Comparison of ENCODE assay signal across 10 cellular contexts in the genomic region with DNA sequence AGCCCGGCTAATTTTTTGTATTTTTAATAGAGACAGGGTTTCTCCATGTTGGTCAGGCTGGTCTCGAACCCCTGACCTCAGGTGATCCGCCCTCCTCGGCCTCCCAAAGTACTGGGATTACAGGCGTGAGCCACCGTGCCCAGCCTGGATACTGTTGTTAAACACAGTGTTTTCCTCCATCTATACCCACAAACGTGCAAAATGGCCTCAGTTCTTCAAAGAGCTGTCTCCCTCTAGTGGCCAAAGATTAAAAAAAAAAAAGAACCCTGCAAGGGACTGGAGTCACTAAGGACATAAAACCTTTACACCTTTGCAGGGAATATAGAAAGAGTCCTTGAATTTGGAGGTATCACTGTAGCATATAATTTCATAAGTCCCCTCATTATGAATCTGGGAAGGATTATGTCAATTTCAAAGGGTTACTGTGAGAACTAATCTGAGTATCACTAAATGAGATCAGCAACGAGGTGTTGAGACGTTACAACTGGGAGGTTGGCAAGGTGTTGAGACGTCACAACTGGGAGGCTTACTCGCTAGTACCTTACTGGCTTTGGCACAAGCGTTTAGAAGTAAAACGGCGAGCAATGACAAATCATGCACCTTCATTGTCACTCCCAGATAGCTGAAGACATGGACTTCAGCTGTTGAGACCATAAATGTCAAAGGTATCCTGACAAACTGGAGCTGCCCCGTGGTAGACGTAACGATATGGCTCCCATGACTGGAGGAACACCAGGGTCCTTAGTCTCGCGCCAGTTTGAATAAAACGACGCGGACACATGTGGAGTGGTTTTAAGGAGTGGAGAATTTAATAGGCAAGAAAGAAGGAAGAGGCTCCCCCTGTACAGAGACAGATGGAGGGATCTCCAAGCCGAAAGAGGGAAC. TPM values are rescaled to one million over a fixed set of nuclear protein-coding genes. Genes with fewer than 3 reads are reported as not detected.
A peak's percentile ranks its signal among the peaks of the same experiment; 100 is the strongest.
DNase-seq lines count a peak whose midpoint lies in the region; ATAC-seq and TF ChIP-seq lines count a peak whose summit lies in the region.
"Had no signal": no experiment of that assay in that cellular context is flagged by ENCODE, and none has a peak within 500 bp of the region (broad histone marks: within the 10 kb centered on the region; RNA-seq: fewer than 3 reads in every experiment).

No MANE protein-coding gene starts in this region.

- H3K4me2 ChIP-seq in IMR-90 (ENCODE audit: low read depth, low read length): no peak overlapping the region
- no peak overlapping the region for H3K4me2 ChIP-seq in OCI-LY7 (ENCODE audit: low read length)

- dilution Hi-C loops in IMR-90 (cut with HindIII; ENCODE audit: low sequenced_read_pairs, unreplicated experiment): no loop called here

- no peak overlapping the region for H4K91ac ChIP-seq in IMR-90 (ENCODE audit: insufficient read depth, low read depth, low read length)

- H3K27me3 ChIP-seq in BJ (ENCODE audit: control insufficient read depth, insufficient read depth, low read length) (no peaks in the 10 kb centered on the region), IMR-90 (ENCODE audit: control insufficient read depth, insufficient read depth, low read length) (no peaks in the 10 kb centered on the region), vagina (no peaks in the 10 kb centered on the region)

- H3K18ac ChIP-seq in IMR-90 (ENCODE audit: low read depth, low read length): no peak overlapping the region

- POLR2A ChIA-PET in BJ (lab: Charles Lee) (no interaction called here), IMR-90 (lab: Charles Lee; ENCODE audit: unreplicated experiment) (interaction anchor here (0.6 kb wide), 1 partner anchor 100 kb away, joined by 3 read pairs; no protein-coding TSS in a partner anchor), OCI-LY7 (lab: Charles Lee) (interaction anchor here (0.6 to 1.5 kb wide), 4 partner anchors 13 to 399 kb away, joined by 3 to 10 read pairs (median 4); no protein-coding TSS in a partner anchor), MCF 10A (lab: Yijun Ruan, JAX) (interaction anchor here (0.7 kb wide), 1 partner anchor 868 kb away, joined by 3 read pairs; no protein-coding TSS in a partner anchor)

- H3K14ac ChIP-seq in IMR-90 (replicated peaks; ENCODE audit: low read depth, low read length): no peak overlapping the region

- H3K4me3 ChIP-seq in BJ (ENCODE audit: low read depth, low read length): no peak overlapping the region
- H3K4me3 ChIP-seq in IMR-90 (ENCODE audit: insufficient read depth, low read depth, low read length): no peak overlapping the region
- H3K4me3 ChIP-seq in OCI-LY7 (ENCODE audit: low read depth, low read length, poor library complexity, severe bottlenecking): no peak overlapping the region
- no peak overlapping the region for H3K4me3 ChIP-seq in vagina

- no peaks in the 10 kb centered on the region for H3K36me3 Mint-ChIP-seq in MCF 10A (ENCODE audit: insufficient read depth, unreplicated experiment)
- H3K36me3 Mint-ChIP-seq: IgD-negative memory B cell had no signal

- peaks cover 10% of the 10 kb centered on the region for H3K4me1 Mint-ChIP-seq in MCF 10A (ENCODE audit: insufficient read depth, unreplicated experiment)

- H3K9ac ChIP-seq in IMR-90 (ENCODE audit: low read depth, low read length): no peak overlapping the region

- 79% methylated on average over 8 of the region's 23 CpGs; no CpG with 5 or more reads in 1 of the 2 experiments for WGBS in IMR-90 (ENCODE audit: extremely low coverage in 2 of 2, insufficient read length in 1 of 2), 2 experiments

- H3K79me1 ChIP-seq in IMR-90 (ENCODE audit: low read depth in 1 of 2, low read length in 2 of 2): no peaks in the 10 kb centered on the region

- no peak for DNase-seq in BJ (ENCODE audit: low read depth)
- peak; percentile 60 for DNase-seq in IMR-90
- DNase-seq in OCI-LY7 (ENCODE audit: low spot score): peak; percentile 77
- DNase-seq in MCF 10A (ENCODE audit: unreplicated experiment): peak; percentile 73
- DNase-seq in left lobe of liver (ENCODE audit: low spot score): no peak
- peak in 1 of 2 donors; percentile 64 for DNase-seq in vagina (ENCODE audit: extremely low spot score in 2 of 2)

- H3K9me1 ChIP-seq in IMR-90 (ENCODE audit: insufficient read depth, low read length): no peaks in the 10 kb centered on the region

- no peak overlapping the region for H3K23ac ChIP-seq in IMR-90 (ENCODE audit: low read depth, low read length)

- no peak overlapping the region for H4K8ac ChIP-seq in IMR-90 (ENCODE audit: low read depth in 2 of 2, low read length in 2 of 2)

- no peak overlapping the region for H4K5ac ChIP-seq in IMR-90 (ENCODE audit: low read depth, low read length)

- no peaks in the 10 kb centered on the region for H3K9me2 ChIP-seq in OCI-LY7 (ENCODE audit: insufficient read depth, low read length)

- H2AFZ ChIP-seq in IMR-90 (replicated peaks; ENCODE audit: low read length, poor library complexity) (no peak overlapping the region), OCI-LY7 (ENCODE audit: low read length) (no peak overlapping the region)

- intact Hi-C loops in IMR-90 (cut with micrococcal nuclease): loop anchor here (1.0 kb wide), 1 partner anchor 411 kb away; no protein-coding TSS in a partner anchor
- intact Hi-C loops in OCI-LY7 (cut with micrococcal nuclease; ENCODE audit: unreplicated experiment): loop anchor here (5.0 kb wide), 1 partner anchor 414 kb away; no protein-coding TSS in a partner anchor
- intact Hi-C loops in MCF 10A (cut with micrococcal nuclease): loop anchor here (1.0 to 10.0 kb wide), 3 partner anchors 82 to 776 kb away; no protein-coding TSS in a partner anchor
- intact Hi-C loops in vagina (cut with DNase I): no loop called here

- H3K9me3 Mint-ChIP-seq in MCF 10A (ENCODE audit: unreplicated experiment): no peaks in the 10 kb centered on the region

- no peaks in the 10 kb centered on the region for H3K79me2 ChIP-seq in OCI-LY7 (ENCODE audit: insufficient read depth, low read depth, low read length)

- no peaks in the 10 kb centered on the region for H3K9me3 ChIP-seq in IMR-90 (ENCODE audit: control insufficient read depth, insufficient read depth, low read length)
- H3K9me3 ChIP-seq in OCI-LY7 (ENCODE audit: low read length): no peaks in the 10 kb centered on the region
- no peaks in the 10 kb centered on the region for H3K9me3 ChIP-seq in vagina

- H3K27me3 Mint-ChIP-seq in MCF 10A (ENCODE audit: insufficient read depth, unreplicated experiment): no peaks in the 10 kb centered on the region
- H3K27me3 Mint-ChIP-seq: IgD-negative memory B cell had no signal

- no peak overlapping the region for H3K56ac ChIP-seq in IMR-90 (ENCODE audit: extremely low read depth, insufficient read depth, low read length)

- no TSS peak for BruUV-seq in IMR-90 (replicated peaks; lab: Mats Ljungman, UMichigan)
- no TSS peak for BruUV-seq in OCI-LY7 (replicated peaks; lab: Mats Ljungman, UMichigan)
- BruUV-seq in MCF 10A (replicated peaks; lab: Mats Ljungman, UMichigan): no TSS peak

- CTCF ChIA-PET in BJ (lab: Yijun Ruan, JAX): interaction anchor here (0.5 to 4.2 kb wide), 11 partner anchors 9 to 633 kb away, joined by 3 to 39 read pairs (median 3); no protein-coding TSS in a partner anchor
- CTCF ChIA-PET in IMR-90 (lab: Yijun Ruan, JAX): interaction anchor here (0.7 to 1.5 kb wide), 3 partner anchors 12 to 943 kb away, joined by 3 to 6 read pairs (median 5); no protein-coding TSS in a partner anchor
- CTCF ChIA-PET in OCI-LY7 (lab: Charles Lee; ENCODE audit: unreplicated experiment): no interaction called here
- CTCF ChIA-PET in MCF 10A (lab: Yijun Ruan, JAX): interaction anchor here (0.5 to 3.9 kb wide), 19 partner anchors 9 to 547 kb away, joined by 3 to 53 read pairs (median 3); no protein-coding TSS in a partner anchor

- H2BK20ac ChIP-seq in IMR-90 (ENCODE audit: low read depth, low read length): no peak overlapping the region

- no peak overlapping the region for H2BK120ac ChIP-seq in IMR-90 (ENCODE audit: low read depth, low read length)

- TF ChIP-seq POLR2A in IMR-90 (IDR thresholded peaks at IDR 0.05; ENCODE audit: low read depth, low read length): no peak
- no peak for TF ChIP-seq POLR2A in vagina (IDR thresholded peaks at IDR 0.05)

- H3K36me3 ChIP-seq in BJ (ENCODE audit: control insufficient read depth, insufficient read depth, low read length) (no peaks in the 10 kb centered on the region), IMR-90 (ENCODE audit: control insufficient read depth, insufficient read depth, low read length) (no peaks in the 10 kb centered on the region), OCI-LY7 (ENCODE audit: insufficient read depth, low read length) (no peaks in the 10 kb centered on the region), vagina (no peaks in the 10 kb centered on the region)

- H2BK15ac ChIP-seq in IMR-90 (ENCODE audit: low read depth, low read length): no peak overlapping the region

- TF ChIP-seq CTCF in BJ (IDR thresholded peaks at IDR 0.05; ENCODE audit: insufficient read depth, low read depth, low read length) (peak; percentile 59), IMR-90 (conservative IDR thresholded peaks at IDR 0.05; ENCODE audit: low read depth, low read length) (peak; percentile 62), OCI-LY7 (conservative IDR thresholded peaks at IDR 0.05; ENCODE audit: low read length) (peak; percentile 88), MCF 10A (IDR thresholded peaks at IDR 0.05; ENCODE audit: unreplicated experiment) (peak; percentile 45), vagina (IDR thresholded peaks at IDR 0.05) (peak in 2 of 3 experiments; percentile 29 to 39)

- no peak overlapping the region for H3K27ac Mint-ChIP-seq in MCF 10A (ENCODE audit: low read depth, unreplicated experiment)
- H3K27ac Mint-ChIP-seq: IgD-negative memory B cell had no signal

- peak; percentile 49 for TF ChIP-seq RAD21 in IMR-90 (IDR thresholded peaks at IDR 0.05; ENCODE audit: low read length)

- peak; percentile 66 for ATAC-seq in GM18861 (IDR thresholded peaks at IDR 0.05; ENCODE audit: unreplicated experiment)
- peak; percentile 79 for ATAC-seq in IMR-90 (ENCODE audit: low read depth)
- peak; percentile 92 for ATAC-seq in left lobe of liver
- ATAC-seq in HG03457 (IDR thresholded peaks at IDR 0.05; ENCODE audit: unreplicated experiment): no peak

- H4K20me1 ChIP-seq in IMR-90 (ENCODE audit: insufficient read depth, low read length) (no peaks in the 10 kb centered on the region), OCI-LY7 (ENCODE audit: insufficient read depth, low read length) (no peaks in the 10 kb centered on the region)

- H3K4me1 ChIP-seq in IMR-90 (ENCODE audit: control insufficient read depth, insufficient read depth, low read length): no peaks in the 10 kb centered on the region
- no peaks in the 10 kb centered on the region for H3K4me1 ChIP-seq in OCI-LY7 (ENCODE audit: insufficient read depth, low read length, poor library complexity, severe bottlenecking)
- H3K4me1 ChIP-seq in vagina: no peaks in the 10 kb centered on the region

- no peak overlapping the region for H2AK9ac ChIP-seq in IMR-90 (replicated peaks; ENCODE audit: low read depth, low read length, poor library complexity)

- in situ Hi-C loops in IMR-90 (cut with MboI; ENCODE audit: low sequenced_read_pairs): no loop called here

- H3K4ac ChIP-seq in IMR-90 (ENCODE audit: low read depth, low read length): no peak overlapping the region

- no peak overlapping the region for H3K4me3 Mint-ChIP-seq in MCF 10A (ENCODE audit: unreplicated experiment)
- H3K4me3 Mint-ChIP-seq: IgD-negative memory B cell had no signal

- H3K27ac ChIP-seq in IMR-90 (ENCODE audit: insufficient read depth, low read length) (no peak overlapping the region), OCI-LY7 (ENCODE audit: low read depth, low read length, poor library complexity, severe bottlenecking) (no peak overlapping the region), vagina (no peak overlapping the region)

- H2BK5ac ChIP-seq in IMR-90 (ENCODE audit: low read depth, low read length, poor library complexity, severe bottlenecking): no peak overlapping the region

- no peak overlapping the region for H2AK5ac ChIP-seq in IMR-90 (ENCODE audit: low read depth, low read length)

RNA-seq across cellular contexts. Expression of a gene that starts 33.4 kb away (rescaled TPM):
- polyA plus RNA-seq in BJ (2011; rRNA removed) (not detected in 2 replicates), IMR-90 (2012; rRNA removed) (not detected in 2 replicates)
- polyA minus RNA-seq in BJ (2011; rRNA and poly(A)+ RNA removed): not detected in 2 replicates
- total RNA-seq in IMR-90 (2012; rRNA removed) (not detected in 2 replicates), OCI-LY7 (2022) (not detected in 2 replicates), MCF 10A (2022) (not detected in 2 replicates), left lobe of liver (0.05 TPM), vagina (0.98 TPM)
- not detected in 2 replicates for polyA plus RNA-seq in IMR-90 (2012; cell fraction: cytosol; rRNA removed)
- polyA plus RNA-seq in IMR-90 (2012; cell fraction: nucleus; rRNA removed; ENCODE audit: low replicate concordance): not detected in 2 replicates
- total RNA-seq in OCI-LY7 (2014; rRNA removed; shearing (Covaris generic)): not detected in 2 replicates
- total RNA-seq: mononuclear cell had no signal
- polyA plus RNA-seq: IgD-negative memory B cell had no signal

Comparison
In these comparisons a context has a peak if more than half of its experiments do, and no peak if none do; other contexts are left out.
1. DNase-seq: peak in IMR-90 (single experiment), OCI-LY7 (single experiment) and MCF 10A (single experiment); none in BJ (single experiment) and left lobe of liver (single experiment).
2. CTCF ChIP-seq: peak in every context shown above with its lines; median percentile 88 in OCI-LY7; 62 in IMR-90; 59 in BJ; 45 in MCF 10A; 34 in vagina.